ENCODE assay signal across 26 cellular contexts in genomic region chr3:178761024-178761423, GRCh38.
"Had no signal": no experiment of that assay in that cellular context is flagged by ENCODE, and none has a peak within 500 bp of the region (broad histone marks: within the 10 kb centered on the region; RNA-seq: fewer than 3 reads in every experiment).

No MANE protein-coding gene starts in this region.

- H3K36me3 ChIP-seq: neural progenitor cell, ovary, right lobe of liver, sigmoid colon, suprapubic skin, tibial artery, transverse colon, upper lobe of right lung, uterus had no signal

- H3K9me3 ChIP-seq: ovary, psoas muscle, right lobe of liver, sigmoid colon, suprapubic skin, testis, tibial artery, transverse colon, upper lobe of right lung, uterus had no signal

- H3K4me3 ChIP-seq: neural progenitor cell, ovary, psoas muscle, right lobe of liver, sigmoid colon, suprapubic skin, tibial artery, transverse colon, upper lobe of right lung, uterus had no signal

- H3K4me2 ChIP-seq: neural progenitor cell had no signal

- H3K27me3 ChIP-seq: neural progenitor cell, ovary, right lobe of liver, sigmoid colon, suprapubic skin, testis, tibial artery, transverse colon, upper lobe of right lung, uterus had no signal

- H3K4me1 ChIP-seq: neural progenitor cell, parathyroid adenoma, psoas muscle, right lobe of liver, sigmoid colon, suprapubic skin, testis, tibial artery, transverse colon, upper lobe of right lung, uterus had no signal

- H3K79me2 ChIP-seq: parathyroid adenoma had no signal

- H3K9ac ChIP-seq: neural progenitor cell, parathyroid adenoma had no signal

- ATAC-seq: natural killer cell; psoas muscle; right cardiac atrium; right lobe of liver; stimulated activated effector memory CD8-positive, alpha-beta T cell treated with anti-CD3 and anti-CD28 coated beads, Interleukin-12 subunit alpha, Interleukin-12 subunit beta, amount 100 ng/mL, for 72 hours; stimulated activated naive B cell treated with anti-CD40 and anti-IgM and Interleukin-4, amounts not matched to agents 10 μg/mL and 1 μg/mL and 100 μg/mL, for 72 hours; stimulated activated naive CD8-positive, alpha-beta T cell treated with anti-CD3 and anti-CD28 coated beads, Interleukin-15, amount 100 ng/mL, for 72 hours; stimulated activated naive CD8-positive, alpha-beta T cell treated with anti-CD3 and anti-CD28 coated beads, Interleukin-15, Interleukin-2, amounts not matched to agents 100 U/mL and 50 U/mL, for 24 hours; upper lobe of right lung had no signal

- DNase-seq: natural killer cell; occipital lobe; ovary; posterior cingulate gyrus; psoas muscle; right cardiac atrium; right lobe of liver; sigmoid colon; small intestine; stimulated activated CD4-positive, alpha-beta T cell treated with anti-CD3 and anti-CD28 coated beads, Interleukin-15, amount 100 ng/mL, for 24 hours; stimulated activated CD4-positive, alpha-beta T cell treated with anti-CD3 and anti-CD28 coated beads, Interleukin-2, amount 100 ng/mL, for 24 hours; stimulated activated CD4-positive, alpha-beta T cell treated with anti-CD3 and anti-CD28 coated beads, Interleukin-2, amount 100 ng/mL, for 48 hours; stimulated activated CD4-positive, alpha-beta T cell treated with anti-CD3 and anti-CD28 coated beads, Interleukin-4, amount 100 ng/mL, for 24 hours; stimulated activated naive B cell treated with anti-CD40 and anti-IgM and Interleukin-4, amounts not matched to agents 10 μg/mL and 1 μg/mL and 100 μg/mL, for 72 hours; stimulated activated naive CD8-positive, alpha-beta T cell treated with anti-CD3 and anti-CD28 coated beads, Interleukin-15, amount 100 ng/mL, for 72 hours; stimulated activated naive CD8-positive, alpha-beta T cell treated with anti-CD3 and anti-CD28 coated beads, Interleukin-15, Interleukin-2, amounts not matched to agents 100 U/mL and 50 U/mL, for 24 hours; substantia nigra; testis; tibial artery; transverse colon; upper lobe of right lung; uterus had no signal

- H3K27ac ChIP-seq: neural progenitor cell, ovary, parathyroid adenoma, psoas muscle, right lobe of liver, sigmoid colon, suprapubic skin, testis, tibial artery, transverse colon, upper lobe of right lung, uterus had no signal

- H2AFZ ChIP-seq: neural progenitor cell, parathyroid adenoma had no signal
